In genomic region chr15:51624022-51624421, GRCh38 we compare ENCODE assay signal across 15 cellular contexts. TPM values are rescaled to one million over a fixed set of nuclear protein-coding genes. Genes with fewer than 3 reads are reported as not detected.
DNase-seq lines count a peak whose midpoint lies in the region; ATAC-seq and TF ChIP-seq lines count a peak whose summit lies in the region.
"Had no signal": no experiment of that assay in that cellular context is flagged by ENCODE, and none has a peak within 500 bp of the region (broad histone marks: within the 10 kb centered on the region; RNA-seq: fewer than 3 reads in every experiment).

No MANE protein-coding gene starts in this region.

- H3K36me3 Mint-ChIP-seq in progenitor cell of endocrine pancreas (ENCODE audit: insufficient read depth) = no peaks in the 10 kb centered on the region
- H3K36me3 Mint-ChIP-seq: CD4-positive, CD25-positive, alpha-beta regulatory T cell had no signal

- H3K9ac ChIP-seq in DND-41 (ENCODE audit: low read depth, low read length) = no peak overlapping the region
- no peak overlapping the region for H3K9ac ChIP-seq in KMS-11
- H3K9ac ChIP-seq in duodenal mucosa (ENCODE audit: low read depth in 1 of 2, low read length in 2 of 2) = no peak overlapping the region

- H3K27me3 Mint-ChIP-seq in progenitor cell of endocrine pancreas = peaks cover 13% of the 10 kb centered on the region

- no peaks in the 10 kb centered on the region; the same call in 1 of the 2 replicates for H4K20me1 ChIP-seq in DND-41 (ENCODE audit: insufficient read depth, low read length)
- no peaks in the 10 kb centered on the region for H4K20me1 ChIP-seq in KMS-11 (ENCODE audit: insufficient read depth)

- intact Hi-C loops in left cardiac atrium (cut with DNase I) = no loop called here

- no peaks in the 10 kb centered on the region for H3K9me3 Mint-ChIP-seq in progenitor cell of endocrine pancreas (ENCODE audit: low read depth)
- H3K9me3 Mint-ChIP-seq: activated T-cell treated with anti-CD3 and anti-CD28 coated beads, Interleukin-2, amount 50 U/mL, for 24 hours; naive B cell had no signal

- no peaks in the 10 kb centered on the region for H3K27me3 ChIP-seq in DND-41 (ENCODE audit: insufficient read depth, low read length, poor library complexity)
- H3K27me3 ChIP-seq in KMS-11 (ENCODE audit: insufficient read depth, low read depth) = no peaks in the 10 kb centered on the region; the same call in 1 of the 2 replicates
- no peaks in the 10 kb centered on the region for H3K27me3 ChIP-seq in duodenal mucosa (ENCODE audit: control insufficient read depth in 1 of 2, insufficient read depth in 2 of 2, low read length in 2 of 2)
- H3K27me3 ChIP-seq: foreskin keratinocyte had no signal

- peaks cover 19% of the 10 kb centered on the region for H3K4me1 Mint-ChIP-seq in progenitor cell of endocrine pancreas (ENCODE audit: low read depth)

- no peak overlapping the region for H3K4me3 ChIP-seq in DND-41 (ENCODE audit: low read depth in 1 of 2, low read length in 2 of 2)
- no peak overlapping the region for H3K4me3 ChIP-seq in KMS-11 (IDR thresholded peaks at IDR 0.05; ENCODE audit: insufficient read depth, low read depth, low read length)
- peak overlapping the region; percentile 77 to 92 for H3K4me3 ChIP-seq in duodenal mucosa (ENCODE audit: low read depth in 1 of 2, low read length in 2 of 2)

- H2AFZ ChIP-seq in DND-41 (ENCODE audit: low read depth, low read length) = no peak overlapping the region; the same call in 1 of the 2 replicates
- H2AFZ ChIP-seq in KMS-11 (ENCODE audit: low read depth) = no peak overlapping the region

- no peak for ATAC-seq in DND-41 (ENCODE audit: insufficient read depth, low read depth)
- no peak for ATAC-seq in left cardiac atrium
- no peak for ATAC-seq in esophagus mucosa
- ATAC-seq: foreskin keratinocyte, sciatic nerve had no signal

- TF ChIP-seq CTCF in DND-41 (IDR thresholded peaks at IDR 0.05; ENCODE audit: borderline replicate concordance, extremely low read depth, low read length, poor library complexity, severe bottlenecking) (no peak), KMS-11 (conservative IDR thresholded peaks at IDR 0.05; ENCODE audit: low read depth, low read length) (no peak), progenitor cell of endocrine pancreas (IDR thresholded peaks at IDR 0.05; ENCODE audit: unreplicated experiment) (no peak)

- H3K27ac ChIP-seq in DND-41 (ENCODE audit: low read length) (no peak overlapping the region), KMS-11 (no peak overlapping the region), duodenal mucosa (ENCODE audit: low read depth, low read length) (no peak overlapping the region)
- H3K27ac ChIP-seq: foreskin keratinocyte had no signal

- peak overlapping the region; percentile 86; the same call in 1 of the 2 replicates for H3K4me2 ChIP-seq in DND-41 (ENCODE audit: insufficient read depth, low read length)
- peak overlapping the region; percentile 83 for H3K4me2 ChIP-seq in KMS-11

- H3K79me2 ChIP-seq in DND-41 (ENCODE audit: insufficient read depth, low read length) = peaks cover 29% of the 10 kb centered on the region
- no peaks in the 10 kb centered on the region for H3K79me2 ChIP-seq in KMS-11 (ENCODE audit: insufficient read depth, low read depth)

- H3K4me3 Mint-ChIP-seq in progenitor cell of endocrine pancreas (ENCODE audit: low read depth) = peak overlapping the region; percentile 41

- H3K9me3 ChIP-seq in DND-41 (ENCODE audit: insufficient read depth, low read length, severe bottlenecking) = no peaks in the 10 kb centered on the region
- no peaks in the 10 kb centered on the region for H3K9me3 ChIP-seq in duodenal mucosa (ENCODE audit: control insufficient read depth in 1 of 2, low read length in 2 of 2)

- DNase-seq in DND-41 = no peak
- no peak for DNase-seq in progenitor cell of endocrine pancreas (ENCODE audit: low spot score, unreplicated experiment)
- DNase-seq in left cardiac atrium = no peak
- DNase-seq in activated CD4-positive, alpha-beta T cell treated with anti-CD3 and anti-CD28 coated beads for 48 hours = no peak
- DNase-seq: activated T-cell treated with anti-CD3 and anti-CD28 coated beads, Interleukin-2, amount 50 U/mL, for 24 hours; CD4-positive, CD25-positive, alpha-beta regulatory T cell; cerebellar nuclear complex; naive B cell; NCI-H774; stimulated activated CD4-positive, alpha-beta T cell treated with anti-CD3 and anti-CD28 coated beads, Interleukin-2, amount 100 ng/mL, for 48 hours had no signal

- H3K27ac Mint-ChIP-seq in progenitor cell of endocrine pancreas = no peak overlapping the region
- H3K27ac Mint-ChIP-seq: CD4-positive, CD25-positive, alpha-beta regulatory T cell; naive B cell had no signal

- H3K36me3 ChIP-seq in DND-41 (ENCODE audit: insufficient read depth, low read length) (no peaks in the 10 kb centered on the region), KMS-11 (ENCODE audit: insufficient read depth) (no peaks in the 10 kb centered on the region), duodenal mucosa (ENCODE audit: control insufficient read depth in 1 of 2, insufficient read depth in 2 of 2, low read length in 2 of 2) (no peaks in the 10 kb centered on the region)

- peaks cover 39% of the 10 kb centered on the region for H3K4me1 ChIP-seq in DND-41 (ENCODE audit: insufficient read depth, low read length)
- H3K4me1 ChIP-seq in KMS-11 (ENCODE audit: low read depth, poor library complexity, severe bottlenecking) = peaks cover 54% of the 10 kb centered on the region
- peaks cover 12 to 22% of the 10 kb centered on the region in 2 donors for H3K4me1 ChIP-seq in duodenal mucosa (ENCODE audit: control insufficient read depth in 1 of 2, insufficient read depth in 2 of 2, low read length in 2 of 2)

RNA-seq across cellular contexts. Expression of gene DMXL2, which starts 1.5 kb away (rescaled TPM):
- 43.0 and 43.3 TPM in 2 replicates for total RNA-seq in progenitor cell of endocrine pancreas
- total RNA-seq in left cardiac atrium = 10 to 100 TPM; 11.3 to 17.6 TPM
- total RNA-seq in esophagus mucosa = 4.4 TPM

RNA-seq across cellular contexts. Expression of gene SCG3, which starts 57.3 kb away (rescaled TPM):
- total RNA-seq in progenitor cell of endocrine pancreas = 6.4 and 7.9 TPM in 2 replicates
- under 1 TPM in 1 of 2 donors, not detected in 1; 0.15 TPM for total RNA-seq in left cardiac atrium
- total RNA-seq in esophagus mucosa = not detected
- total RNA-seq: CD4-positive, CD25-positive, alpha-beta regulatory T cell; foreskin keratinocyte had no signal

Comparison
In these comparisons a context has a peak if more than half of its experiments do, and no peak if none do; other contexts are left out.
1. H3K4me3 ChIP-seq: peak in duodenal mucosa (2 of 2); none in DND-41 (0 of 2) and KMS-11 (single experiment).